8 cellular contexts compared by ENCODE assay signal in the genomic region with DNA sequence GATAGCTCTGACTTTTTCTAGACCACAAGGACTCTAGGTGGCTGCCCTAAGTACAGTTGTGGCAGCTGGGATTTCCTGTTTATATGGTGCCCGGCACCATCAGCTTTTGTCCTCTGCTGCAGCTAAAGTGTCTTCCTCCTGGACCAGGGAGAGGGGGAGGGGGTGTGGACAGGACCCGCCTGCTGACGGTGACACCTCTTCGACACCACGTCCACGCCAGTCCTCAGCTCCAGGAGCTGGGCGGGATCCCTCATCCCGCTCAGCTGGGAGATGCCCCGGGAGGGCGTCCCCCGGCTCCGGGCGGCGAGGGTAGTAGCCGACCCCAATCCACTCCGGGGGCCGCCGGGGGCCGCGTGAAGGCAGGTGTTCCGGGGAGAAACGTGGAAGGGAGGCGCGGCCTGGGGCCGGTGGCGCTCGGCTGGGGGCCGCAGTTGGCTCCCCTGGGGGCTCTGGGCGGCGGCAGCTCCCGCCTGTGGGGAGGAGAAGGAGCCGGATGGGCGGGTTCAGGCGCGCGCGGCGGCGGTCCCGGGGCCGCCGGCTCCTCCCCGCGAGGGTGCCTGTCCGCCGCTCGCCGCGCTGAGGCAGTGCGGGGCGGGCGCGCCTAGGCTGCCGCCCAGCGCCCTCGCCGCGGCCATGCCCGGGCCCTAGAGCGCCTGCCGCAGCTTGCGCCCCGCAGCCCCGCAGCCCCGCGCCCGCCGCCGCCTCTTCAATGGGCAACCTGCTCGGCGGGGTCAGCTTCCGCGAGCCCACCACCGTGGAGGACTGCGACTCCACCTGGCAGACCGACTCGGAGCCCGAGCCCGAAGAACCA. TPM values are rescaled to one million over a fixed set of nuclear protein-coding genes. Genes with fewer than 3 reads are reported as not detected.
A peak's percentile ranks its signal among the peaks of the same experiment; 100 is the strongest.
DNase-seq lines count a peak whose midpoint lies in the region; TF ChIP-seq lines count a peak whose summit lies in the region.

A gene (plus strand): TSS at position 584 of the 811 bp plus-strand sequence. CDS start 126 bp downstream, at position 710.

- peak; percentile 83 for DNase-seq in ELR (ENCODE audit: low read depth)
- DNase-seq in GOT3 (lab: John Stamatoyannopoulos, UW), result peak; percentile 13
- no peak for DNase-seq in LNCaP clone FGC (ENCODE audit: low read depth)
- peak; percentile 72 to 84 for DNase-seq in SHP77 (lab: John Stamatoyannopoulos, UW)
- peak; percentile 67 for DNase-seq in activated gamma-delta T cell (lab: John Stamatoyannopoulos, UW)
- DNase-seq in foreskin fibroblast, result peak; percentile 81 to 93
- DNase-seq in neural crest cell (ENCODE audit: low read depth, low spot score), result peak; percentile 61
- DNase-seq in stromal cell of bone marrow (ENCODE audit: low read depth), result peak; percentile 53

- peaks cover 38% of the 10 kb centered on the region for H3K4me1 Mint-ChIP-seq in neural crest cell

- H3K4me3 Mint-ChIP-seq in neural crest cell, result peak within 1 kb of the TSS; percentile 92

- H3K36me3 Mint-ChIP-seq in neural crest cell (ENCODE audit: low read depth), result peaks cover 10% of the 10 kb centered on the region

- no peaks in the 10 kb centered on the region for H3K27me3 Mint-ChIP-seq in neural crest cell (ENCODE audit: low read depth)

- peak within 1 kb of the TSS; percentile 62 for H3K4me3 ChIP-seq in LNCaP clone FGC (ENCODE audit: low read depth, low read length)
- H3K4me3 ChIP-seq in foreskin fibroblast (ENCODE audit: low read depth in 1 of 2, low read length in 2 of 2), result peak within 1 kb of the TSS; percentile 69 to 74

- no peak within 1 kb of the TSS for H3K27ac Mint-ChIP-seq in neural crest cell (ENCODE audit: unreplicated experiment)

- peak; percentile 38 for TF ChIP-seq CTCF in LNCaP clone FGC (IDR thresholded peaks at IDR 0.05; ENCODE audit: control insufficient read depth, extremely low read depth, insufficient read depth)
- no peak for TF ChIP-seq CTCF in foreskin fibroblast (IDR thresholded peaks at IDR 0.05; ENCODE audit: low read depth, low read length)
- peak; percentile 23 for TF ChIP-seq CTCF in neural crest cell (conservative IDR thresholded peaks at IDR 0.05)

- no peaks in the 10 kb centered on the region for H3K9me3 Mint-ChIP-seq in neural crest cell

RNA-seq across cellular contexts. Expression of the gene that starts here (rescaled TPM):
- total RNA-seq in neural crest cell, result 7.6 and 8.6 TPM in 2 replicates
